ENCODE assay signal across 8 cellular contexts in the genomic region with DNA sequence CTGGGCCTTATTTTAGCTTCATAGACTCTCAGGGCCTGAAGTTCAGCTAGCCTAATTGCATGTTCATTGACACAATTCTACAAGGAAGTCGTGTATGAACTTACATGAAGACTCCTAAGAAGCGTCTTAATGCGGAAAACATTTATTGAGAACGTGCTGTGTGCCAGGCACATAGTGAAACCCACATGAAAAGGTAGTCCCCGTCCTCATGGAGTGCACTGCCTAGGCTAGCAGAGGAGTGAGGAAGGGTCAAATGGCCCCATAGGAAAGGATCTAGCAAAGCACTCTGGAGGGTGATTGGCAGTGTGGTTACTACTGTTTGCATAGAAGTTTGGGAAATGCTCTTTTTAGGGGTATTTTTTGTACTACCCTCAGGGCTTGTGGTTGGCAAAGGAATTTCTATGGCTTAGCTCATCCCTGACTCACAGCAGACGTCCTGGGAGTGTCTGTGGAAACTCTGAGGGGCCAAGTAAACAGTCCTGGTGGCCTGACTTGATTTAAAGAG.
DNase-seq lines count a peak whose midpoint lies in the region; ATAC-seq and FAIRE-seq lines count a peak whose summit lies in the region.

No MANE protein-coding gene starts in this region.

- no peak overlapping the region for H2AFZ ChIP-seq in neuron (ENCODE audit: low read depth, low read length)

- peak overlapping the region; percentile 84 for H3K4me3 ChIP-seq in neuron (ENCODE audit: low read length)

- H3K9me3 ChIP-seq in neuron (ENCODE audit: low read length), result no peaks in the 10 kb centered on the region

- H3K27me3 ChIP-seq in neuron (ENCODE audit: insufficient read depth, low read length), result no peaks in the 10 kb centered on the region

- no peak for ATAC-seq in effector memory CD8-positive, alpha-beta T cell (replicated peaks)
- no peak for ATAC-seq in HG02678 (IDR thresholded peaks at IDR 0.05; ENCODE audit: unreplicated experiment)
- no peak for ATAC-seq in GM18868 (IDR thresholded peaks at IDR 0.05; ENCODE audit: unreplicated experiment)
- ATAC-seq in GM18867 (IDR thresholded peaks at IDR 0.05; ENCODE audit: unreplicated experiment), result no peak

- H3K9me3 Mint-ChIP-seq in effector memory CD8-positive, alpha-beta T cell, result no peaks in the 10 kb centered on the region

- peaks cover 19 to 23% of the 10 kb centered on the region in 2 donors for H3K27me3 Mint-ChIP-seq in effector memory CD8-positive, alpha-beta T cell

- peak; percentile 80 for FAIRE-seq in RCC 7860 (lab: Jason Lieb, UNC)

- peaks cover 37 to 46% of the 10 kb centered on the region in 2 donors for H3K4me1 Mint-ChIP-seq in effector memory CD8-positive, alpha-beta T cell (ENCODE audit: low read depth in 2 of 2)

- peak; percentile 95 for DNase-seq in ELR (ENCODE audit: low read depth)
- peak; percentile 89 for DNase-seq in RCC 7860 (ENCODE audit: low spot score)
- no peak for DNase-seq in effector memory CD8-positive, alpha-beta T cell
- DNase-seq in NCI-H187 treated with DMSO at 0.1 percent for 48 hours (lab: John Stamatoyannopoulos, UW), result no peak

- peak overlapping the region; percentile 82 to 97 for H3K27ac Mint-ChIP-seq in effector memory CD8-positive, alpha-beta T cell

- peaks cover 31% of the 10 kb centered on the region for H3K4me1 ChIP-seq in neuron (ENCODE audit: insufficient read depth, low read length)

- no peaks in the 10 kb centered on the region for H3K36me3 ChIP-seq in neuron (ENCODE audit: insufficient read depth, low read length)

- H3K36me3 Mint-ChIP-seq in effector memory CD8-positive, alpha-beta T cell (ENCODE audit: insufficient read depth), result peaks cover 2% of the 10 kb centered on the region

- peak overlapping the region; percentile 73 to 84 for H3K4me3 Mint-ChIP-seq in effector memory CD8-positive, alpha-beta T cell

Comparison
In these comparisons a context has a peak if more than half of its experiments do, and no peak if none do; other contexts are left out.
1. DNase-seq: peak in ELR (single experiment) and RCC 7860 (single experiment); none in effector memory CD8-positive, alpha-beta T cell (0 of 3) and NCI-H187 treated with DMSO at 0.1 percent for 48 hours (single experiment).